ENCODE assay signal across 24 cellular contexts in genomic region chr2:181829230-181829629, GRCh38.
DNase-seq lines count a peak whose midpoint lies in the region; ATAC-seq, FAIRE-seq and TF ChIP-seq lines count a peak whose summit lies in the region.
"Had no signal": no experiment of that assay in that cellular context is flagged by ENCODE, and none has a peak within 500 bp of the region (broad histone marks: within the 10 kb centered on the region; RNA-seq: fewer than 3 reads in every experiment).

No MANE protein-coding gene starts in this region.

- H3K9me3 ChIP-seq in PC-3 (ENCODE audit: low read length) (no peaks in the 10 kb centered on the region), pancreas (no peaks in the 10 kb centered on the region)
- H3K9me3 ChIP-seq: A549, BE2C, BLaER1 had no signal

- H3K9me2 ChIP-seq in PC-3 (replicated peaks; ENCODE audit: low read length), result no peaks in the 10 kb centered on the region

- H3K27ac ChIP-seq in PC-3 (ENCODE audit: low read length), result peak overlapping the region; percentile 52; the same call in 1 of the 2 replicates
- no peak overlapping the region for H3K27ac ChIP-seq in pancreas
- H3K27ac ChIP-seq: A549, BLaER1 had no signal

- WGBS in pancreas, 2 donors, result 60 to 66% methylated on average over 1 of the region's 1 CpG

- H3K4me3 ChIP-seq in PC-3 (ENCODE audit: low read length), result no peak overlapping the region
- no peak overlapping the region for H3K4me3 ChIP-seq in pancreas
- H3K4me3 ChIP-seq: A549, BLaER1, GM12878 had no signal

- CTCF ChIA-PET in PC-3 (lab: Charles Lee), result no interaction called here

- H3K27me3 ChIP-seq in PC-3 (ENCODE audit: low read length) (no peaks in the 10 kb centered on the region), pancreas (no peaks in the 10 kb centered on the region)
- H3K27me3 ChIP-seq: BE2C, BLaER1 had no signal

- TF ChIP-seq CTCF in PC-3 (conservative IDR thresholded peaks at IDR 0.05; ENCODE audit: low read depth, low read length) (no peak), pancreas (IDR thresholded peaks at IDR 0.05) (no peak)

- FAIRE-seq in pancreas (lab: Jason Lieb, UNC), result no peak
- FAIRE-seq: A549, GM12878, GM12892, GM18507 had no signal

- no peak overlapping the region for H3K4me2 ChIP-seq in PC-3 (ENCODE audit: low read length)
- H3K4me2 ChIP-seq: A549, BLaER1 had no signal

- H2AFZ ChIP-seq in PC-3 (ENCODE audit: low read length), result no peak overlapping the region

- H3K4me1 ChIP-seq in PC-3 (ENCODE audit: insufficient read depth, low read length) (peaks cover 14% of the 10 kb centered on the region; the same call in 1 of the 2 replicates), pancreas (peaks cover 0 to 16% (median 15%) of the 10 kb centered on the region in 3 donors)
- H3K4me1 ChIP-seq: A549, BE2C, BLaER1 had no signal

- H3K36me3 ChIP-seq in PC-3 (ENCODE audit: low read depth, low read length) (no peaks in the 10 kb centered on the region), pancreas (no peaks in the 10 kb centered on the region)
- H3K36me3 ChIP-seq: BE2C, BLaER1 had no signal

- H3K79me2 ChIP-seq in PC-3 (ENCODE audit: low read length), result no peaks in the 10 kb centered on the region

- ATAC-seq in PC-3 (no peak), pancreas (peak in 3 of 4 donors; percentile 29 to 56 (median 40)), GM21360 (IDR thresholded peaks at IDR 0.05; ENCODE audit: unreplicated experiment) (no peak)
- ATAC-seq: A549, GM12878 had no signal

- no peak overlapping the region; the same call in 1 of the 2 replicates for H3K9ac ChIP-seq in PC-3 (ENCODE audit: low read length)
- H3K9ac ChIP-seq: BLaER1 had no signal

- BruUV-seq in PC-3 (replicated peaks; lab: Mats Ljungman, UMichigan), result no TSS peak

- H4K20me1 ChIP-seq in PC-3 (ENCODE audit: low read length), result no peaks in the 10 kb centered on the region
- H4K20me1 ChIP-seq: BLaER1 had no signal

- DNase-seq in PC-3 (no peak), UCSD-AML1 (lab: John Stamatoyannopoulos, UW; ENCODE audit: unreplicated experiment) (peak; percentile 7), pancreas (no peak), NCI-H524 treated with DMSO at 0.1 percent for 48 hours (lab: John Stamatoyannopoulos, UW) (no peak), hypothalamus (lab: John Stamatoyannopoulos, UW) (no peak)
- DNase-seq: BE2C; C1 segment of cervical spinal cord; CD4-positive, alpha-beta memory T cell; CD4-positive, CD25-positive, alpha-beta regulatory T cell; CD8-positive, alpha-beta memory T cell; COR-L47; DMS 273 treated with DMSO at 0.1 percent for 48 hours; DMS153; DMS53; DMS79; DND-41; EL; GDM1 had no signal

- intact Hi-C loops in PC-3 (cut with micrococcal nuclease), result no loop called here
- intact Hi-C loops in pancreas (cut with DNase I), result no loop called here

- H3F3A ChIP-seq in PC-3 (ENCODE audit: low read length, unreplicated experiment), result no peaks in the 10 kb centered on the region

- POLR2A ChIA-PET in PC-3 (lab: Charles Lee; ENCODE audit: unreplicated experiment), result interaction anchor here (0.7 kb wide), 1 partner anchor 527 kb away, joined by 3 read pairs; no protein-coding TSS in a partner anchor

Comparison
In these comparisons a context has a peak if more than half of its experiments do, and no peak if none do; other contexts are left out.
1. ATAC-seq: peak in pancreas (3 of 4); none in PC-3 (single experiment) and GM21360 (single experiment).